1 cellular context compared by ENCODE assay signal in genomic region chrY:6471848-6472247, GRCh38.
DNase-seq lines count a peak whose midpoint lies in the region; ATAC-seq lines count a peak whose summit lies in the region.
"Not testable (repeated sequence)": the region's sequence is repeated elsewhere in the genome, so short reads cannot be mapped to it uniquely, and the experiment has no call there.

No MANE protein-coding gene starts in this region.

- ATAC-seq in left lobe of liver = peak; percentile 86

- DNase-seq in left lobe of liver (ENCODE audit: low spot score) = not testable (repeated sequence)
